8 cellular contexts compared by ENCODE assay signal in genomic region chr10:27742926-27743735, GRCh38. TPM values are rescaled to one million over a fixed set of nuclear protein-coding genes. Genes with fewer than 3 reads are reported as not detected.
DNase-seq lines count a peak whose midpoint lies in the region; ATAC-seq and TF ChIP-seq lines count a peak whose summit lies in the region.

No MANE protein-coding gene starts in this region.

- H3K36me3 Mint-ChIP-seq in activated naive CD4-positive, alpha-beta T cell treated with anti-CD3 and anti-CD28 coated beads, Interleukin-2, amount 50 U/mL, for 24 hours = peaks cover 2% of the 10 kb centered on the region

- ATAC-seq in left ventricle myocardium superior (peak; percentile 32), GM18868 (IDR thresholded peaks at IDR 0.05; ENCODE audit: unreplicated experiment) (no peak)

- H3K9me3 ChIP-seq in KOPT-K1 (ENCODE audit: insufficient read depth, low read length, poor library complexity, severe bottlenecking) = peaks cover 30% of the 10 kb centered on the region

- peaks cover 5% of the 10 kb centered on the region for H3K4me1 ChIP-seq in rectal smooth muscle tissue (ENCODE audit: control insufficient read depth, insufficient read depth, low read length)

- H3K27ac ChIP-seq in KOPT-K1 (ENCODE audit: low read depth, low read length, poor library complexity, severe bottlenecking) (peak overlapping the region; percentile 28), rectal smooth muscle tissue (ENCODE audit: low read depth, low read length) (peak overlapping the region; percentile 64)

- intact Hi-C loops in left ventricle myocardium superior (cut with micrococcal nuclease) = no loop called here

- H3K27ac Mint-ChIP-seq in activated naive CD4-positive, alpha-beta T cell treated with anti-CD3 and anti-CD28 coated beads, Interleukin-2, amount 50 U/mL, for 24 hours = peak overlapping the region; percentile 83

- no peak for DNase-seq in AG09309 (ENCODE audit: low read depth)
- peak; percentile 36 for DNase-seq in left ventricle myocardium superior
- no peak for DNase-seq in AML-193 (lab: John Stamatoyannopoulos, UW)
- DNase-seq in NCI-H146 (lab: John Stamatoyannopoulos, UW) = no peak

- H3K4me1 Mint-ChIP-seq in activated naive CD4-positive, alpha-beta T cell treated with anti-CD3 and anti-CD28 coated beads, Interleukin-2, amount 50 U/mL, for 24 hours = peaks cover 36% of the 10 kb centered on the region

- H3K9ac ChIP-seq in rectal smooth muscle tissue (ENCODE audit: low read length) = no peak overlapping the region

- peaks cover 37% of the 10 kb centered on the region for H3K27me3 ChIP-seq in rectal smooth muscle tissue (ENCODE audit: control insufficient read depth, insufficient read depth, low read length)

- H3K36me3 ChIP-seq in KOPT-K1 (ENCODE audit: insufficient read depth, low read length) = no peaks in the 10 kb centered on the region
- no peaks in the 10 kb centered on the region for H3K36me3 ChIP-seq in rectal smooth muscle tissue (ENCODE audit: control insufficient read depth, insufficient read depth, low read length)

- H3K27me3 Mint-ChIP-seq in activated naive CD4-positive, alpha-beta T cell treated with anti-CD3 and anti-CD28 coated beads, Interleukin-2, amount 50 U/mL, for 24 hours = peaks cover 39% of the 10 kb centered on the region

- H3K4me3 Mint-ChIP-seq in activated naive CD4-positive, alpha-beta T cell treated with anti-CD3 and anti-CD28 coated beads, Interleukin-2, amount 50 U/mL, for 24 hours = peak overlapping the region; percentile 89

- H3K4me3 ChIP-seq in AG09309 (ENCODE audit: control insufficient read depth, low read depth, low read length) = peak overlapping the region; percentile 66
- peak overlapping the region; percentile 59 for H3K4me3 ChIP-seq in rectal smooth muscle tissue (ENCODE audit: low read length)

- no peak for TF ChIP-seq CTCF in AG09309 (IDR thresholded peaks at IDR 0.05; ENCODE audit: control insufficient read depth, insufficient read depth, low read depth, low read length, missing control alignments)

- no peaks in the 10 kb centered on the region for H3K9me3 Mint-ChIP-seq in activated naive CD4-positive, alpha-beta T cell treated with anti-CD3 and anti-CD28 coated beads, Interleukin-2, amount 50 U/mL, for 24 hours

RNA-seq across cellular contexts. Expression of gene MKX, which starts 2.5 kb away (rescaled TPM):
- 0.15 TPM for total RNA-seq in left ventricle myocardium superior
